Comparison of ENCODE assay signal across 8 cellular contexts in the genomic region with DNA sequence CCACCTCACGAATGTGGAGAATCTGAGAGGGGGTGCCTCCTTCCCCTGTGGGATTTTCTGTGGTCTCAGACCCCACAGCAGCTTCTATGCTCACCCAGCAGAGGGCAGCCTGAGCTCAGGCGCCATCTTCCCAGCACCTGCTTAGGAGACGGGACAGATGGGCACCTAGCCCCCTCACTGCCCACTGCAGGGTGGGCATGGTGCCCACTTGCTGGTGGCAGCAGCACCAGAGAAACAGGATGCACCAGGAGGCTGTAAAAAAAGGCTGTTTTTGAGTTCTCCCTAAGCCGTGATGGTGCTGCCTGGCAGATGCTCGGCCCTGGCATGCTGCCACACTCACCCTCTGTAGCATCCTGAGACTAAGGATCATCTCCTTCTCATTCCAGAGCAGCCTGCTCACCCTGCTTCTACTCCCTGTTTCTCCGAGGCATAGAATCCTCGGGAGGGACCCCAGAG. TPM values are rescaled to one million over a fixed set of nuclear protein-coding genes. Genes with fewer than 3 reads are reported as not detected.
DNase-seq lines count a peak whose midpoint lies in the region; ATAC-seq, FAIRE-seq and TF ChIP-seq lines count a peak whose summit lies in the region.

No MANE protein-coding gene starts in this region.

- H3K27ac Mint-ChIP-seq in WTC11: no peak overlapping the region

- H3K4me1 Mint-ChIP-seq in WTC11: peaks cover 31% of the 10 kb centered on the region

- CTCF ChIA-PET in WTC11 (lab: Charles Lee): interaction anchor here (0.5 to 9.5 kb wide), 16 partner anchors 9 to 572 kb away, joined by 3 to 143 read pairs (median 5); partner anchors contain the start of genes CHCHD5, SLC20A1 and TMEM87B

- no peak overlapping the region for H3K9ac ChIP-seq in kidney (ENCODE audit: low read length in 2 of 2)

- POLR2A ChIA-PET in WTC11 (lab: Charles Lee): no interaction called here

- peaks cover 3 to 7% of the 10 kb centered on the region in 2 donors for H3K4me1 ChIP-seq in kidney (ENCODE audit: control insufficient read depth in 1 of 2, insufficient read depth in 1 of 2, low read depth in 1 of 2, low read length in 2 of 2)

- peak overlapping the region in 1 of 2 donors; percentile 33 for H3K27ac ChIP-seq in kidney (ENCODE audit: low read depth in 2 of 2, low read length in 2 of 2)

- H3K4me3 ChIP-seq in bronchial epithelial cell (ENCODE audit: low read depth, low read length): no peak overlapping the region
- peak overlapping the region in 1 of 2 donors; percentile 25 for H3K4me3 ChIP-seq in kidney (ENCODE audit: low read length in 2 of 2)

- DNase-seq in AG09319 (ENCODE audit: extremely low read depth, low read depth) (no peak), NCI-H146 treated with DMSO at 0.1 percent for 48 hours (lab: John Stamatoyannopoulos, UW; ENCODE audit: unreplicated experiment) (peak; percentile 35), WTC11 (ENCODE audit: low spot score) (peak; percentile 55), bronchial epithelial cell (ENCODE audit: low read depth) (no peak), kidney (peak; percentile 79)
- DNase-seq in stimulated activated CD4-positive, alpha-beta T cell treated with anti-CD3 and anti-CD28 coated beads, Interleukin-15, amount 100 ng/mL, for 1 hour (ENCODE audit: low read depth in 1 of 2, low spot score in 1 of 2): peak; percentile 27 to 46

- intact Hi-C loops in kidney (cut with DNase I): no loop called here

- TF ChIP-seq CTCF in AG09319 (IDR thresholded peaks at IDR 0.05; ENCODE audit: low read depth, low read length): peak; percentile 94
- peak; percentile 45; the same call in 1 of the 2 replicates for TF ChIP-seq CTCF in WTC11 (IDR thresholded peaks at IDR 0.05)
- peak; percentile 94 for TF ChIP-seq CTCF in bronchial epithelial cell (IDR thresholded peaks at IDR 0.05; ENCODE audit: insufficient read depth, low read length, severe bottlenecking)
- peak; percentile 85 for TF ChIP-seq CTCF in kidney (IDR thresholded peaks at IDR 0.05; ENCODE audit: borderline replicate concordance, extremely low read depth, insufficient read depth)

- no peak overlapping the region for H3K4me3 Mint-ChIP-seq in WTC11

- H3K36me3 ChIP-seq in bronchial epithelial cell (ENCODE audit: control insufficient read depth, insufficient read depth, low read length) (no peaks in the 10 kb centered on the region), kidney (ENCODE audit: control insufficient read depth in 1 of 2, insufficient read depth in 2 of 2, low read length in 2 of 2) (no peaks in the 10 kb centered on the region)

- H3K27me3 Mint-ChIP-seq in WTC11 (ENCODE audit: low read depth): no peaks in the 10 kb centered on the region; the same call in 1 of the 2 replicates

- ATAC-seq in GM18907 (IDR thresholded peaks at IDR 0.05; ENCODE audit: unreplicated experiment) (peak; percentile 53), WTC11 (peak; percentile 81), GM18870 (IDR thresholded peaks at IDR 0.05; ENCODE audit: unreplicated experiment) (no peak)

- no peaks in the 10 kb centered on the region for H3K27me3 ChIP-seq in bronchial epithelial cell (ENCODE audit: control insufficient read depth, insufficient read depth, low read length)

- FAIRE-seq in bronchial epithelial cell (lab: Jason Lieb, UNC) (no peak), kidney (lab: Jason Lieb, UNC) (no peak)

- no peaks in the 10 kb centered on the region for H3K9me3 ChIP-seq in kidney (ENCODE audit: control insufficient read depth in 1 of 2, low read length in 2 of 2)

- H3K36me3 Mint-ChIP-seq in WTC11: no peaks in the 10 kb centered on the region

- H3K9me3 Mint-ChIP-seq in WTC11: no peaks in the 10 kb centered on the region

TF ChIP-seq in WTC11, 78 proteins besides CTCF, POLR2A, EP300 and RAD21:
- TF ChIP-seq SMAD4 (CRISPR knock-in tag; IDR thresholded peaks at IDR 0.05): no peak

RNA-seq across cellular contexts. Expression of gene SLC20A1, which starts 19.1 kb away (rescaled TPM):
- total RNA-seq in WTC11 (2021) (59.9 to 64.4 TPM (median 60.1 TPM) in 3 replicates), bronchial epithelial cell (47.7 and 63.4 TPM in 2 replicates), kidney (46.2 TPM)
- 10.4 TPM for polyA plus RNA-seq in kidney (ENCODE audit: insufficient read depth, low read depth, low replicate concordance)

RNA-seq across cellular contexts. Expression of gene CHCHD5, which starts 42.2 kb away (rescaled TPM):
- total RNA-seq in WTC11 (2021): 33.2 to 36.5 TPM (median 33.7 TPM) in 3 replicates
- total RNA-seq in bronchial epithelial cell: 10.3 and 20.2 TPM in 2 replicates
- 39.6 TPM for total RNA-seq in kidney
- polyA plus RNA-seq in kidney (ENCODE audit: insufficient read depth, low read depth, low replicate concordance): 104 TPM

Comparison
In these comparisons a context has a peak if more than half of its experiments do, and no peak if none do; other contexts are left out.
1. DNase-seq: peak in NCI-H146 treated with DMSO at 0.1 percent for 48 hours (single experiment), WTC11 (single experiment), kidney (single experiment) and stimulated activated CD4-positive, alpha-beta T cell treated with anti-CD3 and anti-CD28 coated beads, Interleukin-15, amount 100 ng/mL, for 1 hour (2 of 2); none in AG09319 (single experiment) and bronchial epithelial cell (single experiment).
2. Peak in every context shown above with its lines, with median percentiles within 50 percentile points of each other: CTCF ChIP-seq.